23 cellular contexts compared by ENCODE assay signal in the genomic region with DNA sequence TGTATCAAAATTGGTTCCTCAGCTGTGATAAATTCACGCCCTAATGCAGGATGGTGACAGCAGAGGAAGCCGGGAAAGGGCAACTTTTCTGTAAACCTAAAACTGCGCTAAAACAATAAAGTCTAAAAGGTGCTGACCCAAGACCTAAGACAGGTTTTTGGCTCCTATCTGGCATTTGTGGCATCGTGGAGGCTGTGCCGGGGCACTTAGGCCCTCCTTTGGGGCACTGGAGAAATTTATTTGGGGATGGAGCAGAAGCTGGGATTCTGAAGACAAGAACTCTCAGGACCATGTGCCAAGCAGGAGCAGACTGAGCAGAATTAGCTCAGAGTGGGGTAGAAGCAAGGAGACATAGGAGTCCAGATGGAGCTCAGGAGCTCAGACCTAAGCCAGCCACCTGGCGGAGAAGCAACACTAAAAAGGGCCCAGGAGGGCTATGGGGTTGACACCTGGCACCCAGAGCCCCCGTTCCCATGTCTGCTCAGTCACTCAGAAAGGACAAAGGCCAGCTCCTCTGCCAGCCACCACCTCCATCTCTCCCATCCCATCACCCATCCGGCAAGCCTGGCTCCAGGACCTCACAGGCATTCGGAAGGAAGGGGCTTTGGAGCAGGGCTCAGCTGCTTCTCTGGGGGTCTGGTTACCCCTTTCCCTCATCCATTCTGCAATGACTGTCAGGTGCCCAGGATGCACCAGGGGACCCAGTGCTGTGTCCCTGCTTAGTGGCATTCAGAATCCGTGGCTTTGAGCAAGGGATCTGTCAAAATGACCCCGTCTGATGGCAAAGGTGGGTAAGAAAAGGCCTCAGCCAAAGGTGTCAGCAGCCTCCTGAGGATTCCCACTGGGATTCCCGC.
A peak's percentile ranks its signal among the peaks of the same experiment; 100 is the strongest.
DNase-seq lines count a peak whose midpoint lies in the region; ATAC-seq lines count a peak whose summit lies in the region.
"Had no signal": no experiment of that assay in that cellular context is flagged by ENCODE, and none has a peak within 500 bp of the region (broad histone marks: within the 10 kb centered on the region; RNA-seq: fewer than 3 reads in every experiment).

No MANE protein-coding gene starts in this region.

- no peaks in the 10 kb centered on the region for H3K9me3 ChIP-seq in Karpas-422 (ENCODE audit: low read length)
- H3K9me3 ChIP-seq: HAP-1, SK-N-SH had no signal

- H3K4me1 ChIP-seq in Karpas-422 (ENCODE audit: low read length), result no peaks in the 10 kb centered on the region
- H3K4me1 ChIP-seq: HAP-1 had no signal

- no peaks in the 10 kb centered on the region for H3K79me2 ChIP-seq in Karpas-422 (ENCODE audit: low read length)

- no peaks in the 10 kb centered on the region for H3K9me2 ChIP-seq in Karpas-422 (replicated peaks; ENCODE audit: insufficient read depth, low read length)
- H3K9me2 ChIP-seq: SK-N-SH had no signal

- no peak overlapping the region for H3K4me3 Mint-ChIP-seq in activated naive CD8-positive, alpha-beta T cell treated with anti-CD3 and anti-CD28 coated beads, Interleukin-2, amount 50 U/mL, for 24 hours
- H3K4me3 Mint-ChIP-seq in activated naive CD8-positive, alpha-beta T cell treated with anti-CD3 and anti-CD28 coated beads for 36 hours, result no peak overlapping the region
- no peak overlapping the region for H3K4me3 Mint-ChIP-seq in naive thymus-derived CD8-positive, alpha-beta T cell
- H3K4me3 Mint-ChIP-seq: CD14-positive monocyte; CD8-positive, alpha-beta memory T cell; HFFc6 had no signal

- H3K27ac ChIP-seq in Karpas-422 (ENCODE audit: low read length), result no peak overlapping the region
- H3K27ac ChIP-seq: GM23248 had no signal

- H3K4me1 Mint-ChIP-seq in activated naive CD8-positive, alpha-beta T cell treated with anti-CD3 and anti-CD28 coated beads, Interleukin-2, amount 50 U/mL, for 24 hours, result no peaks in the 10 kb centered on the region
- H3K4me1 Mint-ChIP-seq in activated naive CD8-positive, alpha-beta T cell treated with anti-CD3 and anti-CD28 coated beads for 36 hours, result peaks cover 1% of the 10 kb centered on the region
- peaks cover 2 to 8% (median 6%) of the 10 kb centered on the region in 4 donors for H3K4me1 Mint-ChIP-seq in naive thymus-derived CD8-positive, alpha-beta T cell
- H3K4me1 Mint-ChIP-seq: CD14-positive monocyte had no signal

- H3K9ac ChIP-seq in Karpas-422 (ENCODE audit: low read length), result no peak overlapping the region
- H3K9ac ChIP-seq: GM23248, SK-N-SH had no signal

- ATAC-seq in activated naive CD8-positive, alpha-beta T cell treated with anti-CD3 and anti-CD28 coated beads, Interleukin-2, amount 50 U/mL, for 24 hours, result peak; percentile 7
- ATAC-seq in left lobe of liver (no peak), sciatic nerve (no peak)
- ATAC-seq in naive thymus-derived CD8-positive, alpha-beta T cell, result no peak

- POLR2A ChIA-PET in naive thymus-derived CD8-positive, alpha-beta T cell (lab: Charles Lee), result no interaction called here

- H3K36me3 ChIP-seq in Karpas-422 (ENCODE audit: insufficient read depth, low read length), result no peaks in the 10 kb centered on the region
- H3K36me3 ChIP-seq: HAP-1 had no signal

- H3K27ac Mint-ChIP-seq in activated naive CD8-positive, alpha-beta T cell treated with anti-CD3 and anti-CD28 coated beads, Interleukin-2, amount 50 U/mL, for 24 hours, result no peak overlapping the region
- H3K27ac Mint-ChIP-seq in activated naive CD8-positive, alpha-beta T cell treated with anti-CD3 and anti-CD28 coated beads for 36 hours, result no peak overlapping the region
- no peak overlapping the region for H3K27ac Mint-ChIP-seq in naive thymus-derived CD8-positive, alpha-beta T cell
- H3K27ac Mint-ChIP-seq: CD14-positive monocyte; CD8-positive, alpha-beta memory T cell; HFFc6 had no signal

- H3K4me3 ChIP-seq in Karpas-422 (ENCODE audit: low read length), result no peak overlapping the region
- H3K4me3 ChIP-seq: GM23248, HAP-1, K562 had no signal

- DNase-seq in activated naive CD8-positive, alpha-beta T cell treated with anti-CD3 and anti-CD28 coated beads, Interleukin-2, amount 50 U/mL, for 24 hours, result no peak
- DNase-seq in activated naive CD8-positive, alpha-beta T cell treated with anti-CD3 and anti-CD28 coated beads for 36 hours, result no peak
- DNase-seq in Karpas-422 (peak; percentile 19), left lobe of liver (ENCODE audit: low spot score) (peak; percentile 12), sciatic nerve (ENCODE audit: low spot score) (peak; percentile 13), GOT3 (lab: John Stamatoyannopoulos, UW) (no peak), germinal center (ENCODE audit: low spot score) (no peak)
- no peak for DNase-seq in naive thymus-derived CD8-positive, alpha-beta T cell
- DNase-seq: Calu3; CD8-positive, alpha-beta memory T cell; DND-41; GM23248; HFFc6; MV-4-11; NCI-H1105; NCI-H146; NCI-H2029; NCI-H345; NCI-H510A treated with DMSO at 0.1 percent for 48 hours; SK-N-SH had no signal

- H3K4me2 ChIP-seq in Karpas-422 (ENCODE audit: low read depth, low read length, poor library complexity, severe bottlenecking), result no peak overlapping the region
- H3K4me2 ChIP-seq: SK-N-SH had no signal

- peaks cover 15% of the 10 kb centered on the region for H3K27me3 Mint-ChIP-seq in activated naive CD8-positive, alpha-beta T cell treated with anti-CD3 and anti-CD28 coated beads, Interleukin-2, amount 50 U/mL, for 24 hours
- peaks cover 22% of the 10 kb centered on the region for H3K27me3 Mint-ChIP-seq in activated naive CD8-positive, alpha-beta T cell treated with anti-CD3 and anti-CD28 coated beads for 36 hours
- peaks cover 10 to 37% (median 18%) of the 10 kb centered on the region in 5 donors for H3K27me3 Mint-ChIP-seq in naive thymus-derived CD8-positive, alpha-beta T cell

- H3K27me3 ChIP-seq in Karpas-422 (ENCODE audit: low read length), result no peaks in the 10 kb centered on the region

- no peaks in the 10 kb centered on the region for H4K20me1 ChIP-seq in Karpas-422 (ENCODE audit: insufficient read depth, low read depth, low read length)

- intact Hi-C loops in sciatic nerve (cut with DNase I), result no loop called here

- no peaks in the 10 kb centered on the region for H3K36me3 Mint-ChIP-seq in activated naive CD8-positive, alpha-beta T cell treated with anti-CD3 and anti-CD28 coated beads, Interleukin-2, amount 50 U/mL, for 24 hours (ENCODE audit: low read depth)
- H3K36me3 Mint-ChIP-seq in activated naive CD8-positive, alpha-beta T cell treated with anti-CD3 and anti-CD28 coated beads for 36 hours, result no peaks in the 10 kb centered on the region
- H3K36me3 Mint-ChIP-seq in naive thymus-derived CD8-positive, alpha-beta T cell, result no peaks in the 10 kb centered on the region
- H3K36me3 Mint-ChIP-seq: CD14-positive monocyte; CD8-positive, alpha-beta memory T cell had no signal

- no peaks in the 10 kb centered on the region for H3K9me3 Mint-ChIP-seq in activated naive CD8-positive, alpha-beta T cell treated with anti-CD3 and anti-CD28 coated beads, Interleukin-2, amount 50 U/mL, for 24 hours
- H3K9me3 Mint-ChIP-seq in activated naive CD8-positive, alpha-beta T cell treated with anti-CD3 and anti-CD28 coated beads for 36 hours, result peaks cover 1% of the 10 kb centered on the region
- peaks cover 0 to 13% (median 3%) of the 10 kb centered on the region in 9 donors for H3K9me3 Mint-ChIP-seq in naive thymus-derived CD8-positive, alpha-beta T cell

- no peak overlapping the region for H2AFZ ChIP-seq in Karpas-422 (ENCODE audit: low read length)
- H2AFZ ChIP-seq: GM23248 had no signal

Comparison
In these comparisons a context has a peak if more than half of its experiments do, and no peak if none do; other contexts are left out.
1. DNase-seq: peak in Karpas-422 (single experiment), left lobe of liver (single experiment) and sciatic nerve (single experiment); none in activated naive CD8-positive, alpha-beta T cell treated with anti-CD3 and anti-CD28 coated beads, Interleukin-2, amount 50 U/mL, for 24 hours (single experiment), activated naive CD8-positive, alpha-beta T cell treated with anti-CD3 and anti-CD28 coated beads for 36 hours (single experiment), naive thymus-derived CD8-positive, alpha-beta T cell (0 of 10), GOT3 (single experiment) and germinal center (single experiment).